ENCODE assay signal across 2 cellular contexts in the genomic region with DNA sequence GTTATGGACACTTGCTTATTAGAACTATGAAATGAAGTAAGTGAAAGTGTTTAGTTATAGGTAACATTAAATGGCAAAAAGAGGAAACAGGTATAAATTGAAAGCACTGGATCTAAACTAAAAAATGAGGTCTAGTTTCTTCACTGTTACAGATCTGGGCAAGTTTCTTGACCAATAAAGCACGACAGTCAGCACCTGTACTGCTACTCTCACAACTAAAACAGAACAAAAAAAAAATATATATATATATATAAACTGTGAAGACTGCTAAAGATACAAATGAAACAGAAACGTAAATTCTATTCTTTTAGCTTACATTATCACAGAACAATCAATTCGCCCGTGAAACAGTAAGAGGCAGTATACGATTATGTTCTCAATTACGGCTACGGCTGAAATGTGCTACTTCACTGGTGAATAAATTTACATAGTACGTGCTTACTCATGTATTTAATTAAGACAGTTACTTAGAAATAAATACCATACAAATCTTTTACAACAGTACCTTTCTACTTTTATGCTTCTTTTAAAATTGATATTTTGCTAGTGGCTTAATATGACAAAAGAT.
TF ChIP-seq lines count a peak whose summit lies in the region.

No MANE protein-coding gene starts in this region.

TF ChIP-seq in HCT116, 20 proteins besides CTCF, POLR2A, EP300 and RAD21:
- TF ChIP-seq POLR2AphosphoS5 (IDR thresholded peaks at IDR 0.05; ENCODE audit: low read depth, low read length) (no peak), YY1 (IDR thresholded peaks at IDR 0.05; ENCODE audit: extremely low read depth, insufficient replicate concordance, low read depth, low read length) (no peak), ELF1 (IDR thresholded peaks at IDR 0.05; ENCODE audit: borderline replicate concordance, low read depth) (no peak), EZH2phosphoT487 (IDR thresholded peaks at IDR 0.05; ENCODE audit: borderline replicate concordance) (no peak), EGR1 (IDR thresholded peaks at IDR 0.05; ENCODE audit: low read depth) (no peak), FOSL1 (IDR thresholded peaks at IDR 0.05; ENCODE audit: low read depth) (no peak), ZFX (IDR thresholded peaks at IDR 0.05) (no peak), SRF (IDR thresholded peaks at IDR 0.05; ENCODE audit: low read depth) (no peak), SIN3A (IDR thresholded peaks at IDR 0.05; ENCODE audit: low read depth) (no peak), JUND (IDR thresholded peaks at IDR 0.05) (no peak), REST (IDR thresholded peaks at IDR 0.05; ENCODE audit: low read depth) (no peak), CBX3 (IDR thresholded peaks at IDR 0.05; ENCODE audit: low read depth) (no peak)
- TF ChIP-seq, protein P1, sequence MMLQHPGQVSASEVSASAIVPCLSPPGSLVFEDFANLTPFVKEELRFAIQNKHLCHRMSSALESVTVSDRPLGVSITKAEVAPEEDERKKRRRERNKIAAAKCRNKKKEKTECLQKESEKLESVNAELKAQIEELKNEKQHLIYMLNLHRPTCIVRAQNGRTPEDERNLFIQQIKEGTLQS (IDR thresholded peaks at IDR 0.05): no peak
- TF ChIP-seq, protein P2, sequence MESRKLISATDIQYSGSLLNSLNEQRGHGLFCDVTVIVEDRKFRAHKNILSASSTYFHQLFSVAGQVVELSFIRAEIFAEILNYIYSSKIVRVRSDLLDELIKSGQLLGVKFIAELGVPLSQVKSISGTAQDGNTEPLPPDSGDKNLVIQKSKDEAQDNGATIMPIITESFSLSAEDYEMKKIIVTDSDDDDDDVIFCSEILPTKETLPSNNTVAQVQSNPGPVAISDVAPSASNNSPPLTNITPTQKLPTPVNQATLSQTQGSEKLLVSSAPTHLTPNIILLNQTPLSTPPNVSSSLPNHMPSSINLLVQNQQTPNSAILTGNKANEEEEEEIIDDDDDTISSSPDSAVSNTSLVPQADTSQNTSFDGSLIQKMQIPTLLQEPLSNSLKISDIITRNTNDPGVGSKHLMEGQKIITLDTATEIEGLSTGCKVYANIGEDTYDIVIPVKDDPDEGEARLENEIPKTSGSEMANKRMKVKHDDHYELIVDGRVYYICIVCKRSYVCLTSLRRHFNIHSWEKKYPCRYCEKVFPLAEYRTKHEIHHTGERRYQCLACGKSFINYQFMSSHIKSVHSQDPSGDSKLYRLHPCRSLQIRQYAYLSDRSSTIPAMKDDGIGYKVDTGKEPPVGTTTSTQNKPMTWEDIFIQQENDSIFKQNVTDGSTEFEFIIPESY (IDR thresholded peaks at IDR 0.05; ENCODE audit: extremely low read depth, insufficient replicate concordance, low read length): no peak
- TF ChIP-seq, protein P3, sequence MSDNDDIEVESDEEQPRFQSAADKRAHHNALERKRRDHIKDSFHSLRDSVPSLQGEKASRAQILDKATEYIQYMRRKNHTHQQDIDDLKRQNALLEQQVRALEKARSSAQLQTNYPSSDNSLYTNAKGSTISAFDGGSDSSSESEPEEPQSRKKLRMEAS (IDR thresholded peaks at IDR 0.05): no peak

TF ChIP-seq in H1, 55 proteins besides CTCF, POLR2A, EP300 and RAD21:
- no peak for TF ChIP-seq TCF12 (IDR thresholded peaks at IDR 0.05; ENCODE audit: low read depth, low read length)
- TF ChIP-seq RXRA (IDR thresholded peaks at IDR 0.05; ENCODE audit: insufficient read depth, low read depth, low read length): no peak
- no peak for TF ChIP-seq BRCA1 (IDR thresholded peaks at IDR 0.05; ENCODE audit: low read depth, low read length)
